Comparison of ENCODE assay signal across 8 cellular contexts in the genomic region with DNA sequence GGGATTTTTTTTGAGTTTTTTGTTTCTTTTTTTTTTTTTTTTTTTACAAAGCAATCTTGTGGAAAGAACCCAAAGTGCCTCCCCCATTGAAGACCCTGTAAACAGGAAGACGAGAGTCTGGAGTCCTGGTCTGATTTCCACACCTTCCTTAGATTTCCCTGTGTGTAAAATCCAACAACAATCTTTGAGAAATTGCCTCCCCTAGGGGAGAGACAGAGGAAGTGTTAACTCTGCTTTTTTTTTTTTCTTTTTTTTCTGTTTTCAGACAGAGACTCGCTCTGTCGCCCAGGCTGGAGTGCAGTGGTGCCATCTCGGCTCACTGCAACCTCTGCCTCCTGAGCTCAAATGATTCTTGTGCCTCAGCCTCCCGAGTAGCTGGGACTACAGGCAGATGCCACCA.
A peak's percentile ranks its signal among the peaks of the same experiment; 100 is the strongest.
DNase-seq lines count a peak whose midpoint lies in the region; TF ChIP-seq lines count a peak whose summit lies in the region.
"Not testable (repeated sequence)": the region's sequence is repeated elsewhere in the genome, so short reads cannot be mapped to it uniquely, and the experiment has no call there.

No MANE protein-coding gene starts in this region.

- not testable (repeated sequence) for H3K27ac Mint-ChIP-seq in endodermal cell

- TF ChIP-seq CTCF in BE2C (IDR thresholded peaks at IDR 0.05; ENCODE audit: low read depth, low read length) (peak; percentile 9; the same call in 1 of the 2 replicates), GM12864 (IDR thresholded peaks at IDR 0.05; ENCODE audit: low read depth, low read length, missing control alignments) (peak; percentile 43), HL-60 (IDR thresholded peaks at IDR 0.05; ENCODE audit: insufficient read depth, low read length) (peak; percentile 12), WERI-Rb-1 (IDR thresholded peaks at IDR 0.05; ENCODE audit: low read depth, low read length) (peak; percentile 60), endodermal cell (conservative IDR thresholded peaks at IDR 0.05) (peak; percentile 87)

- not testable (repeated sequence) for H3K9me3 Mint-ChIP-seq in endodermal cell

- not testable (repeated sequence) for H3K4me3 Mint-ChIP-seq in endodermal cell

- not testable (repeated sequence) for H3K4me3 ChIP-seq in BE2C (ENCODE audit: low read depth, low read length); GM12864 (ENCODE audit: low read depth, low read length); HL-60 (replicated peaks; ENCODE audit: insufficient read depth, low read length); WERI-Rb-1 (ENCODE audit: low read depth, low read length); endodermal cell (ENCODE audit: low read length)

- not testable (repeated sequence) for H3K9ac ChIP-seq in endodermal cell (ENCODE audit: extremely low read depth, low read length, poor library complexity, severe bottlenecking)

- H3K27ac ChIP-seq in HL-60 (replicated peaks); WERI-Rb-1; endodermal cell (ENCODE audit: low read depth, low read length): not testable (repeated sequence)

- H3K9me3 ChIP-seq in BE2C; WERI-Rb-1 (ENCODE audit: severe bottlenecking); endodermal cell (ENCODE audit: control insufficient read depth, low read length): not testable (repeated sequence)

- not testable (repeated sequence) for DNase-seq in BE2C; GM12864 (ENCODE audit: low read depth); HL-60 (ENCODE audit: low read depth in 1 of 2, low spot score in 1 of 2); WERI-Rb-1; endodermal cell
- peak; percentile 68 for DNase-seq in NCI-H2171 treated with DMSO at 0.1 percent for 48 hours (lab: John Stamatoyannopoulos, UW)
- DNase-seq in iPS-NIHi11 (ENCODE audit: low spot score): peak; percentile 58
- peak; percentile 8 for DNase-seq in renal cortical epithelial cell (ENCODE audit: low read depth)

- WGBS in endodermal cell (ENCODE audit: insufficient coverage in 1 of 2, insufficient read length in 1 of 2), 2 experiments: 60% methylated on average over 2 of the region's 5 CpGs; no CpG with 5 or more reads in 1 of the 2 experiments

- H3K27me3 Mint-ChIP-seq in endodermal cell (ENCODE audit: insufficient read depth): not testable (repeated sequence)

- H3K4me1 Mint-ChIP-seq in endodermal cell: peaks cover 18% of the 10 kb centered on the region

- not testable (repeated sequence) for H3K36me3 ChIP-seq in BE2C; WERI-Rb-1; endodermal cell (ENCODE audit: control insufficient read depth, insufficient read depth, low read length)

- not testable (repeated sequence) for H3K27me3 ChIP-seq in BE2C; HL-60 (ENCODE audit: insufficient read depth, poor library complexity, severe bottlenecking); WERI-Rb-1 (ENCODE audit: insufficient read depth, low read depth, severe bottlenecking); endodermal cell (ENCODE audit: control insufficient read depth, insufficient read depth, low read length, poor library complexity, severe bottlenecking)

- H3K36me3 Mint-ChIP-seq in endodermal cell (ENCODE audit: low read depth): not testable (repeated sequence)

- not testable (repeated sequence) for H3K4me1 ChIP-seq in BE2C; endodermal cell (ENCODE audit: control insufficient read depth, insufficient read depth, low read length)

Comparison
In these comparisons a context has a peak if more than half of its experiments do, and no peak if none do; other contexts are left out.
1. CTCF ChIP-seq: peak in every context shown above with its lines; median percentile 87 in endodermal cell; 60 in WERI-Rb-1; 43 in GM12864; 12 in HL-60; 9 in BE2C.